Comparison of ENCODE assay signal across 1 cellular context in genomic region chr7:1532456-1533254, GRCh38.
TF ChIP-seq lines count a peak whose summit lies in the region.

No MANE protein-coding gene starts in this region.

TF ChIP-seq in HepG2, 621 proteins besides CTCF, POLR2A, EP300 and RAD21 (continued from another document and continues in another):
- 0 out of 2 replicates have a peak, but pooled peaks have one; percentile 68 for TF ChIP-seq ZNF609 (CRISPR knock-in tag; IDR thresholded peaks at IDR 0.05; ENCODE audit: borderline replicate concordance)
- TF ChIP-seq HOMEZ (CRISPR knock-in tag; IDR thresholded peaks at IDR 0.05; ENCODE audit: low read depth) = 0 out of 2 replicates have a peak, but pooled peaks have one; percentile 12
- no peak for TF ChIP-seq ZNF883 (CRISPR knock-in tag; IDR thresholded peaks at IDR 0.05; ENCODE audit: not compliant biosample characterization)
- TF ChIP-seq JUND (CRISPR knock-in tag; IDR thresholded peaks at IDR 0.05) = peak; percentile 93
- TF ChIP-seq TEAD3 (CRISPR knock-in tag; optimal IDR thresholded peaks at IDR 0.05; ENCODE audit: borderline replicate concordance) = no peak
- TF ChIP-seq ZFYVE20 (CRISPR knock-in tag; IDR thresholded peaks at IDR 0.05; ENCODE audit: borderline replicate concordance, low read depth) = no peak
- TF ChIP-seq ZNF354B (CRISPR knock-in tag; IDR thresholded peaks at IDR 0.05) = no peak
- TF ChIP-seq AKNA (CRISPR knock-in tag; IDR thresholded peaks at IDR 0.05; ENCODE audit: borderline replicate concordance) = no peak
- TF ChIP-seq XRCC5 (optimal IDR thresholded peaks at IDR 0.05; ENCODE audit: low read length) = no peak
- TF ChIP-seq TEAD2 (CRISPR knock-in tag; IDR thresholded peaks at IDR 0.05) = no peak
- no peak for TF ChIP-seq MXD1 (CRISPR knock-in tag; IDR thresholded peaks at IDR 0.05)
- no peak for TF ChIP-seq ZNF362 (CRISPR knock-in tag; IDR thresholded peaks at IDR 0.05; ENCODE audit: borderline replicate concordance)
- TF ChIP-seq DNMT3B (CRISPR knock-in tag; conservative IDR thresholded peaks at IDR 0.05) = no peak
- no peak for TF ChIP-seq TIGD3 (CRISPR knock-in tag; IDR thresholded peaks at IDR 0.05; ENCODE audit: borderline replicate concordance)
- TF ChIP-seq PRDM4 (CRISPR knock-in tag; IDR thresholded peaks at IDR 0.05; ENCODE audit: borderline replicate concordance) = no peak
- no peak for TF ChIP-seq ZSCAN9 (CRISPR knock-in tag; IDR thresholded peaks at IDR 0.05; ENCODE audit: borderline replicate concordance)
- TF ChIP-seq ZNF674 (CRISPR knock-in tag; IDR thresholded peaks at IDR 0.05; ENCODE audit: low read depth) = no peak
- TF ChIP-seq ZNF691 (CRISPR knock-in tag; IDR thresholded peaks at IDR 0.05; ENCODE audit: borderline replicate concordance, low read depth) = 0 out of 2 replicates have a peak, but pooled peaks have one; percentile 17
- TF ChIP-seq FOXP1 (IDR thresholded peaks at IDR 0.05) = no peak
- peak; percentile 51; the same call in 1 of the 2 replicates for TF ChIP-seq FOXP1 (CRISPR knock-in tag; IDR thresholded peaks at IDR 0.05)
- no peak for TF ChIP-seq EZH2 (conservative IDR thresholded peaks at IDR 0.05; ENCODE audit: low read depth, low read length)
- TF ChIP-seq ZMYM2 (CRISPR knock-in tag; IDR thresholded peaks at IDR 0.05) = 0 out of 2 replicates have a peak, but pooled peaks have one; percentile 37
- no peak for TF ChIP-seq ARNT2 (CRISPR knock-in tag; IDR thresholded peaks at IDR 0.05; ENCODE audit: low read depth)
- no peak; the same call in 1 of the 2 replicates for TF ChIP-seq ATF1 (CRISPR knock-in tag; IDR thresholded peaks at IDR 0.05)
- no peak for TF ChIP-seq CENPX (CRISPR knock-in tag; IDR thresholded peaks at IDR 0.05)
- peak; percentile 61; the same call in 1 of the 2 replicates for TF ChIP-seq SMAD1 (CRISPR knock-in tag; IDR thresholded peaks at IDR 0.05; ENCODE audit: borderline replicate concordance, low read depth)
- no peak for TF ChIP-seq KDM5A (IDR thresholded peaks at IDR 0.05; ENCODE audit: borderline replicate concordance, low read length)
- no peak for TF ChIP-seq ZNF3 (CRISPR knock-in tag; IDR thresholded peaks at IDR 0.05)
- peak; percentile 57; the same call in 1 of the 2 replicates for TF ChIP-seq AHDC1 (CRISPR knock-in tag; IDR thresholded peaks at IDR 0.05; ENCODE audit: borderline replicate concordance)
- no peak for TF ChIP-seq SRSF9 (IDR thresholded peaks at IDR 0.05; ENCODE audit: borderline replicate concordance, insufficient read depth, low read depth, low read length, poor library complexity, severe bottlenecking)
